In the genomic region with DNA sequence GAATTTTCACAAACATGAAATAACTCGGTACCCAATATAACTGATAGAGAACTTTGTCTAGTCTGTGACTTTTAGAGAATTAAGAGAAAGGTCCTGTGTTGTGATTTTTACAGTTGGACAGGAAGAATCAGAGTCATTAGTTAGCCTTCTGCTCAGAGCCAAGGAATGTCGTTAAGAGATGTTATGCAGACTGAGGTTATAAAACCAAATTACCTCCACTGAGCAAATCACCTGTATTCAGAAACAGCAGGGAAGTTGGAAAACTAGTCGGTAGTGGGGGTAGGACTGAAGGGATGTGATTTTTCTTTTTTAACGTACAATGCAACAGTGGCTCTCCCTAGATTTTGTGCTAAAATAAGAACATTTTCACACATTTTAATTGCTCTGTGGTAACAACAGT, we compare ENCODE assay signal across 14 cellular contexts.
"Had no signal": no experiment of that assay in that cellular context is flagged by ENCODE, and none has a peak within 500 bp of the region (broad histone marks: within the 10 kb centered on the region; RNA-seq: fewer than 3 reads in every experiment).

No MANE protein-coding gene starts in this region.

- H3K4me1 ChIP-seq: ascending aorta had no signal

- H3K9me3 ChIP-seq: ascending aorta, upper lobe of left lung had no signal

- ATAC-seq: stimulated activated naive CD8-positive, alpha-beta T cell treated with anti-CD3 and anti-CD28 coated beads, Interleukin-15, Interleukin-2, amounts not matched to agents 100 U/mL and 50 U/mL, for 24 hours had no signal

- H3K4me3 ChIP-seq: adrenal gland, ascending aorta, upper lobe of left lung had no signal

- H3K27ac ChIP-seq: adrenal gland, ascending aorta, upper lobe of left lung had no signal

- DNase-seq: activated naive CD4-positive, alpha-beta T cell; activated T-cell treated with anti-CD3 and anti-CD28 coated beads, Interleukin-2, amount 50 U/mL, for 1 hour; adrenal gland; cerebellar nuclear complex; cortex of kidney; erythroblast; hippocampal formation; retina; stimulated activated CD4-positive, alpha-beta T cell treated with anti-CD3 and anti-CD28 coated beads, Interleukin-4, amount 100 ng/mL, for 1 hour; stimulated activated naive CD8-positive, alpha-beta T cell treated with anti-CD3 and anti-CD28 coated beads, Interleukin-15, Interleukin-2, amounts not matched to agents 100 U/mL and 50 U/mL, for 24 hours; T-helper 1 cell; T-helper 9 cell; upper lobe of left lung had no signal

- H3K27me3 ChIP-seq: adrenal gland, ascending aorta, upper lobe of left lung had no signal
